Comparison of ENCODE assay signal across 1 cellular context in the genomic region with DNA sequence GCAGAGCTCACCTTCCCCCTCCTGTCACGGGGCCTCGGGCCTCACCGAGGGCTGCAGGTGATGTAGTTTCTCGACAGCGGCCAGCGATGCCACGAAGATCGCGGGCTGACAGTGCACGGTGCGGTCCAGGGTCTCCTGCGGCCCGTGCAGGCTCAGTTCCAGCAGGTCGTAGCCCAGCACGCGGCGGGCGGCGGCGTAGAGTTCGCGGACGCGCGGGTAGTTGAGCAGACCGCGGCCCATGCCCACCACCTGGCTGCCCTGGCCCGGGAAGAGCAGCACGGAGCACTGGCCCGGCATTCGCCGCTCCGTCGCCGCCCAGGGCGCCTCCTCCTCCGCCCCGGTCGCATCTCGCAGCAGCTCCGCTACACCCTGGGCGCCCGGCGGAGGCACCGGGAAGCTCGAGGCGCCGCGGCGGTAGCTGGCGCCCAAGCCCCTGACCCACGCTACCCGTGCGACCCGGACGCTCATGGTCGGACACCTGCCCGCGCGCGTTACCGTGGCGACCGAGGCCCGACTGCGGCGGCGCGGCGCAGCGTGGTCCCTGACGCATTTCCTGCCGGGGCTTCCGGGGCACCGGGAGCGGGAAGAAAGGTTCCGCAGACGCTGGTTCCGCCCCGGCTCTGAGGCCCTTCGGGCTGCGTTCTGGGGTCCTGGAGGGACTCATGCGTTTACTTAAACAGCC.
A peak's percentile ranks its signal among the peaks of the same experiment; 100 is the strongest.
TF ChIP-seq lines count a peak whose summit lies in the region.

A gene with protein sequence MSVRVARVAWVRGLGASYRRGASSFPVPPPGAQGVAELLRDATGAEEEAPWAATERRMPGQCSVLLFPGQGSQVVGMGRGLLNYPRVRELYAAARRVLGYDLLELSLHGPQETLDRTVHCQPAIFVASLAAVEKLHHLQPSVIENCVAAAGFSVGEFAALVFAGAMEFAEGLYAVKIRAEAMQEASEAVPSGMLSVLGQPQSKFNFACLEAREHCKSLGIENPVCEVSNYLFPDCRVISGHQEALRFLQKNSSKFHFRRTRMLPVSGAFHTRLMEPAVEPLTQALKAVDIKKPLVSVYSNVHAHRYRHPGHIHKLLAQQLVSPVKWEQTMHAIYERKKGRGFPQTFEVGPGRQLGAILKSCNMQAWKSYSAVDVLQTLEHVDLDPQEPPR (minus strand): TSS at position 518 of the 682 bp plus-strand sequence. CDS start 50 bp downstream, at position 468.

TF ChIP-seq in GM12878, 131 proteins besides CTCF, POLR2A, EP300 and RAD21 (continued from another document):
- TF ChIP-seq DPF2 (IDR thresholded peaks at IDR 0.05) (peak; percentile 57), CBX3 (IDR thresholded peaks at IDR 0.05; ENCODE audit: borderline replicate concordance, low read depth) (no peak), CHD1 (IDR thresholded peaks at IDR 0.05; ENCODE audit: low read depth, low read length) (no peak), BACH1 (IDR thresholded peaks at IDR 0.05; ENCODE audit: borderline replicate concordance) (no peak; the same call in 1 of the 2 replicates), PAX8 (IDR thresholded peaks at IDR 0.05) (no peak), RBBP5 (conservative IDR thresholded peaks at IDR 0.05) (no peak)
- TF ChIP-seq, protein P1, sequence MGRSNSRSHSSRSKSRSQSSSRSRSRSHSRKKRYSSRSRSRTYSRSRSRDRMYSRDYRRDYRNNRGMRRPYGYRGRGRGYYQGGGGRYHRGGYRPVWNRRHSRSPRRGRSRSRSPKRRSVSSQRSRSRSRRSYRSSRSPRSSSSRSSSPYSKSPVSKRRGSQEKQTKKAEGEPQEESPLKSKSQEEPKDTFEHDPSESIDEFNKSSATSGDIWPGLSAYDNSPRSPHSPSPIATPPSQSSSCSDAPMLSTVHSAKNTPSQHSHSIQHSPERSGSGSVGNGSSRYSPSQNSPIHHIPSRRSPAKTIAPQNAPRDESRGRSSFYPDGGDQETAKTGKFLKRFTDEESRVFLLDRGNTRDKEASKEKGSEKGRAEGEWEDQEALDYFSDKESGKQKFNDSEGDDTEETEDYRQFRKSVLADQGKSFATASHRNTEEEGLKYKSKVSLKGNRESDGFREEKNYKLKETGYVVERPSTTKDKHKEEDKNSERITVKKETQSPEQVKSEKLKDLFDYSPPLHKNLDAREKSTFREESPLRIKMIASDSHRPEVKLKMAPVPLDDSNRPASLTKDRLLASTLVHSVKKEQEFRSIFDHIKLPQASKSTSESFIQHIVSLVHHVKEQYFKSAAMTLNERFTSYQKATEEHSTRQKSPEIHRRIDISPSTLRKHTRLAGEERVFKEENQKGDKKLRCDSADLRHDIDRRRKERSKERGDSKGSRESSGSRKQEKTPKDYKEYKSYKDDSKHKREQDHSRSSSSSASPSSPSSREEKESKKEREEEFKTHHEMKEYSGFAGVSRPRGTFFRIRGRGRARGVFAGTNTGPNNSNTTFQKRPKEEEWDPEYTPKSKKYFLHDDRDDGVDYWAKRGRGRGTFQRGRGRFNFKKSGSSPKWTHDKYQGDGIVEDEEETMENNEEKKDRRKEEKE (IDR thresholded peaks at IDR 0.05): no peak
